In genomic region chr2:16039055-16039454, GRCh38 we compare ENCODE assay signal across 15 cellular contexts.
DNase-seq lines count a peak whose midpoint lies in the region; ATAC-seq and TF ChIP-seq lines count a peak whose summit lies in the region.
"Had no signal": no experiment of that assay in that cellular context is flagged by ENCODE, and none has a peak within 500 bp of the region (broad histone marks: within the 10 kb centered on the region; RNA-seq: fewer than 3 reads in every experiment).

No MANE protein-coding gene starts in this region.

- POLR2A ChIA-PET in WTC11 (lab: Charles Lee): no interaction called here

- H3K27me3 Mint-ChIP-seq in WTC11 (ENCODE audit: low read depth) (peaks cover 2% of the 10 kb centered on the region; the same call in 1 of the 2 replicates), nephron (ENCODE audit: low read depth) (peaks cover 15% of the 10 kb centered on the region), glutamatergic neuron (ENCODE audit: unreplicated experiment) (peaks cover 1% of the 10 kb centered on the region)
- H3K27me3 Mint-ChIP-seq: CD8-positive, alpha-beta memory T cell had no signal

- DNase-seq in SJCRH30 (no peak), WTC11 (ENCODE audit: low spot score) (no peak), substantia nigra (lab: John Stamatoyannopoulos, UW) (no peak), glutamatergic neuron (no peak), NOMO-1 treated with DMSO at 0.1 percent for 48 hours (lab: John Stamatoyannopoulos, UW; ENCODE audit: unreplicated experiment) (no peak)
- DNase-seq in activated CD8-positive, alpha-beta memory T cell treated with anti-CD3 and anti-CD28 coated beads, Interleukin-2, amount 50 U/mL, for 4 hours: no peak
- DNase-seq: Caco-2; CD8-positive, alpha-beta memory T cell; DND-41; GDM1; GOT3 had no signal

- H3K4me3 Mint-ChIP-seq in WTC11: no peak overlapping the region
- peak overlapping the region in 2 of 3 experiments; percentile 39 to 54 for H3K4me3 Mint-ChIP-seq in nephron
- no peak overlapping the region for H3K4me3 Mint-ChIP-seq in glutamatergic neuron (ENCODE audit: unreplicated experiment)
- H3K4me3 Mint-ChIP-seq: CD8-positive, alpha-beta memory T cell had no signal

- peak overlapping the region; percentile 97 for H3K27ac ChIP-seq in SJCRH30
- peak overlapping the region; percentile 60 for H3K27ac ChIP-seq in substantia nigra (ENCODE audit: low read depth, low read length, poor library complexity, severe bottlenecking)
- H3K27ac ChIP-seq: A549, BLaER1 had no signal

- H3K9me3 Mint-ChIP-seq in WTC11 (peaks cover 4% of the 10 kb centered on the region; the same call in 1 of the 2 replicates), nephron (peaks cover 2% of the 10 kb centered on the region), glutamatergic neuron (ENCODE audit: unreplicated experiment) (peaks cover 5% of the 10 kb centered on the region)

- no peaks in the 10 kb centered on the region for H3K9me3 ChIP-seq in SJCRH30 (replicated peaks)
- H3K9me3 ChIP-seq: A549, BLaER1, Caco-2, HAP-1 had no signal

- H3K4me1 Mint-ChIP-seq in WTC11 (peaks cover 39% of the 10 kb centered on the region), nephron (peaks cover 33% of the 10 kb centered on the region), glutamatergic neuron (ENCODE audit: low read depth, unreplicated experiment) (peaks cover 39% of the 10 kb centered on the region)
- H3K4me1 Mint-ChIP-seq: CD8-positive, alpha-beta memory T cell had no signal

- H3K36me3 ChIP-seq in SJCRH30: no peaks in the 10 kb centered on the region
- H3K36me3 ChIP-seq: BLaER1, HAP-1 had no signal

- peaks cover 47% of the 10 kb centered on the region for H3K4me1 ChIP-seq in SJCRH30
- H3K4me1 ChIP-seq: A549, Caco-2, HAP-1 had no signal

- CTCF ChIA-PET in WTC11 (lab: Charles Lee): interaction anchor here (0.6 kb wide), 1 partner anchor 99 kb away, joined by 4 read pairs; no protein-coding TSS in a partner anchor

- TF ChIP-seq CTCF in WTC11 (IDR thresholded peaks at IDR 0.05) (no peak), nephron (IDR thresholded peaks at IDR 0.05; ENCODE audit: unreplicated experiment in 3 of 3) (no peak), glutamatergic neuron (IDR thresholded peaks at IDR 0.05; ENCODE audit: partially characterized antibody, unreplicated experiment) (no peak)

- H3K27ac Mint-ChIP-seq in WTC11 (no peak overlapping the region), nephron (peak overlapping the region; percentile 29 to 78 (median 75)), glutamatergic neuron (ENCODE audit: unreplicated experiment) (no peak overlapping the region)
- H3K27ac Mint-ChIP-seq: CD8-positive, alpha-beta memory T cell had no signal

- no peak for ATAC-seq in WTC11
- ATAC-seq: A549 had no signal

- H3K36me3 Mint-ChIP-seq in WTC11: no peaks in the 10 kb centered on the region
- H3K36me3 Mint-ChIP-seq in nephron (ENCODE audit: low read depth): no peaks in the 10 kb centered on the region
- H3K36me3 Mint-ChIP-seq in glutamatergic neuron (ENCODE audit: unreplicated experiment): peaks cover 3% of the 10 kb centered on the region
- H3K36me3 Mint-ChIP-seq: CD8-positive, alpha-beta memory T cell had no signal

- H3K27me3 ChIP-seq in SJCRH30: no peaks in the 10 kb centered on the region
- H3K27me3 ChIP-seq: BLaER1 had no signal

- no peak overlapping the region for H3K4me3 ChIP-seq in SJCRH30
- H3K4me3 ChIP-seq: A549, BLaER1, HAP-1 had no signal

TF ChIP-seq in WTC11, 78 proteins besides CTCF, POLR2A, EP300 and RAD21:
- TF ChIP-seq TCF7 (CRISPR knock-in tag; IDR thresholded peaks at IDR 0.05; ENCODE audit: low read depth) (no peak), KAT7 (CRISPR knock-in tag; IDR thresholded peaks at IDR 0.05; ENCODE audit: borderline replicate concordance) (no peak), ZNF512 (CRISPR knock-in tag; IDR thresholded peaks at IDR 0.05; ENCODE audit: borderline replicate concordance) (peak; percentile 84; the same call in 1 of the 2 replicates), GRHL2 (CRISPR knock-in tag; IDR thresholded peaks at IDR 0.05; ENCODE audit: insufficient replicate concordance, severe bottlenecking) (no peak), CBFB (CRISPR knock-in tag; IDR thresholded peaks at IDR 0.05; ENCODE audit: low read depth) (no peak), NR3C1 (CRISPR knock-in tag; conservative IDR thresholded peaks at IDR 0.05; ENCODE audit: low read depth) (no peak), HMGA2 (CRISPR knock-in tag; IDR thresholded peaks at IDR 0.05) (no peak), PRDM15 (CRISPR knock-in tag; IDR thresholded peaks at IDR 0.05) (no peak), PRRX2 (CRISPR knock-in tag; IDR thresholded peaks at IDR 0.05) (no peak), FOXJ3 (CRISPR knock-in tag; IDR thresholded peaks at IDR 0.05; ENCODE audit: borderline replicate concordance) (no peak), ERG (CRISPR knock-in tag; IDR thresholded peaks at IDR 0.05) (no peak), JUN (CRISPR knock-in tag; IDR thresholded peaks at IDR 0.05) (no peak), SOX15 (CRISPR knock-in tag; IDR thresholded peaks at IDR 0.05) (no peak), ZNF263 (CRISPR knock-in tag; IDR thresholded peaks at IDR 0.05; ENCODE audit: low read depth) (peak; percentile 82; the same call in 1 of the 2 replicates)
- TF ChIP-seq, protein P1, sequence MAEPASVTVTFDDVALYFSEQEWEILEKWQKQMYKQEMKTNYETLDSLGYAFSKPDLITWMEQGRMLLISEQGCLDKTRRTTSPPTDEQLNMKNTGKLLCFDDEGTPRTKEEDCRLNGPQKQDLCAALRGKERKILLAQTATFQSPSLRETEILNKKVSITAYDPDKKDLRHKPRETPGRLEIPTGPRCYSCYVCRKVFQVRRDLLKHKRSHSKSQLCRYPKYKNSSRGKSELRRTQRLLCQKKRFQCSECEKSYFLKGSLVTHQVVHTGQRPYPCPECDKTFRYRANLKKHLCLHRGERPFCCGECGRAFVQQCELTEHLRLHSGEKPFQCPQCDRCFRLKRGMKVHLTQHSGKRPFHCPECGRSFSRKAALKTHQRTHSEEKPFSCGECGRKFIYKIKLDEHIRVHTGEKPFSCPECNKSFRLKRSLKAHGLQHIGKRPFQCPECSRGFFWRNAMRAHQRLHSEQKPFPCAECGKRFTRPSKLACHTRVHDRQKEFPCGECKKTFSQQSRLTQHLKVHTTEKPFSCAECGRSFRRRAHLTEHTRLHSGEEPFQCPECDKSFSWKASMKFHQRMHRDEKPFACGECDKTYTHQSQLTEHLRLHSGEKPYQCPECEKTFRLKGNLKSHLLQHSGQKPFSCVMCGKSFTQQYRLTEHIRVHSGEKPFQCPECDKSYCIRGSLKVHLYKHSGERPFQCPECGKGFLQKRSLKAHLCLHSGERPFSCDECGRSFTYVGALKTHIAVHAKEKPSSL (CRISPR knock-in tag; conservative IDR thresholded peaks at IDR 0.05): no peak

Comparison
In these comparisons a context has a peak if more than half of its experiments do, and no peak if none do; other contexts are left out.
1. H3K27ac Mint-ChIP-seq: peak in nephron (3 of 3); none in WTC11 (single experiment) and glutamatergic neuron (single experiment).
2. H3K4me3 Mint-ChIP-seq: peak in nephron (2 of 3); none in WTC11 (single experiment) and glutamatergic neuron (single experiment).